In the genomic region with DNA sequence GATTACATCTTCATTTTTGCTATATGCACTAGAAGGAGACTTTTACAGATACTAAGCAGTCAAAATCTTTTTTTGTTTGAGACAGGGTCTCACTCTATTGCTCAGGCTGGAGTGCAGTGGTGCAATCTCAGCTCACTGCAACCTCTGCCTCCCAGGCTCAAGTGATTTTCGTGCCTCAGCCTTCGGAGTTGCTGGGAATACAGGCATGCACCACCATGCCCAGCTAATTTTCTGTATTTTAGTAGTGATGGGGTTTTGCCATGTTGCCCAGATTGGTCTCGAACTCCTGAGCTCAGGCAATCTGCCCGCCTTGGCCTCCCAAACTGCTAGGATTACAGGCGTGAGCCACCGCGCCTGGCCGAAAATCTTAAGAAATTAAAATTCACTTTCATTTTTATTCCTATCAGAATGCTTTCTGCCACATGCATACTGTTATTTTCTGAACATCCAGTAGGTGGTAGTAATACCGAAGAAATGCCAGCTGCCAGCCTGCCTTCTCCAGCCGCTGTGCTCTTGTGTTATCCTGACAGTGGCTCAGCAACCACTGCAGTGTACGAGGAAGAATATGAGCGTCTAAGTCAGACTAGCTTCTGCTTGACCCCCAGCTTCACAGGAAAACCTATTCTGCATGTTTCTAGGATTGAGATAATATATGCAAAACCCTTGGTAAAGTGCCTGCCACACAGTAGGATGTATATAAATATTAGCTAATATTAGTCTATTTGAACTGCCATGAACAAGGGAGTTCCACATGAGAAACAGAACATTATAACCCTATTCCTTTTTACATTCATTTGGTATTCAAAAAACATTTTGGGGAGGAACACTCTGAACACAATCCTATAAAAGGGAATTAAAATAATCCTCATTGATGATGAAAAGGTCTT, we compare ENCODE assay signal across 8 cellular contexts. TPM values are rescaled to one million over a fixed set of nuclear protein-coding genes. Genes with fewer than 3 reads are reported as not detected.
DNase-seq lines count a peak whose midpoint lies in the region; ATAC-seq and TF ChIP-seq lines count a peak whose summit lies in the region.

No MANE protein-coding gene starts in this region.

- H3K27me3 Mint-ChIP-seq in memory B cell = no peaks in the 10 kb centered on the region

- no peak for DNase-seq in BJ (ENCODE audit: low read depth)
- peak; percentile 2 for DNase-seq in NCI-H524 treated with DMSO at 0.1 percent for 48 hours (lab: John Stamatoyannopoulos, UW)
- DNase-seq in activated CD4-positive, alpha-beta T cell treated with anti-CD3 and anti-CD28 coated beads, Interleukin-2, amount 50 U/mL, for 1 hour = peak; percentile 42
- DNase-seq in ecto neural progenitor cell (ENCODE audit: low spot score) = peak; percentile 65
- peak; percentile 21 to 46 for DNase-seq in memory B cell (ENCODE audit: low spot score in 2 of 2)
- DNase-seq in stimulated activated CD8-positive, alpha-beta memory T cell treated with anti-CD3 and anti-CD28 coated beads, Interleukin-7, amount 100 ng/mL, for 1 hour (ENCODE audit: low read depth in 2 of 2) = peak; percentile 3 to 12

- POLR2A ChIA-PET in BJ (lab: Charles Lee) = interaction anchor here (0.6 kb wide), 1 partner anchor 992 kb away, joined by 4 read pairs; no protein-coding TSS in a partner anchor

- peak; percentile 69 for TF ChIP-seq CTCF in BJ (IDR thresholded peaks at IDR 0.05; ENCODE audit: insufficient read depth, low read depth, low read length)

- H3K9me3 Mint-ChIP-seq in memory B cell = no peaks in the 10 kb centered on the region

- peak; percentile 79 for ATAC-seq in GM18907 (IDR thresholded peaks at IDR 0.05; ENCODE audit: unreplicated experiment)
- peak; percentile 77 for ATAC-seq in HG03342 (IDR thresholded peaks at IDR 0.05; ENCODE audit: unreplicated experiment)
- ATAC-seq in memory B cell (ENCODE audit: low read depth) = peak; percentile 86

- peak overlapping the region; percentile 55 for H3K27ac Mint-ChIP-seq in memory B cell

- no peaks in the 10 kb centered on the region for H3K27me3 ChIP-seq in BJ (ENCODE audit: control insufficient read depth, insufficient read depth, low read length)

- no peaks in the 10 kb centered on the region; the same call in 1 of the 2 replicates for H3K36me3 ChIP-seq in BJ (ENCODE audit: control insufficient read depth, insufficient read depth, low read length)

- CTCF ChIA-PET in BJ (lab: Yijun Ruan, JAX) = interaction anchor here (0.6 to 3.1 kb wide), 23 partner anchors 10 to 618 kb away, joined by 3 to 14 read pairs (median 4); no protein-coding TSS in a partner anchor

- peaks cover 3% of the 10 kb centered on the region for H3K36me3 Mint-ChIP-seq in memory B cell

- no peak overlapping the region for H3K4me3 Mint-ChIP-seq in memory B cell

- H3K4me1 Mint-ChIP-seq in memory B cell = peaks cover 2% of the 10 kb centered on the region

- no peak overlapping the region for H3K4me3 ChIP-seq in BJ (ENCODE audit: low read depth, low read length)

RNA-seq across cellular contexts. Expression of a gene that starts 54.2 kb away (rescaled TPM):
- polyA plus RNA-seq in BJ (2011; rRNA removed) = 6.1 and 15.6 TPM in 2 replicates
- 2.2 and 3.5 TPM in 2 replicates for polyA minus RNA-seq in BJ (2011; rRNA and poly(A)+ RNA removed)
